19 cellular contexts compared by ENCODE assay signal in the genomic region with DNA sequence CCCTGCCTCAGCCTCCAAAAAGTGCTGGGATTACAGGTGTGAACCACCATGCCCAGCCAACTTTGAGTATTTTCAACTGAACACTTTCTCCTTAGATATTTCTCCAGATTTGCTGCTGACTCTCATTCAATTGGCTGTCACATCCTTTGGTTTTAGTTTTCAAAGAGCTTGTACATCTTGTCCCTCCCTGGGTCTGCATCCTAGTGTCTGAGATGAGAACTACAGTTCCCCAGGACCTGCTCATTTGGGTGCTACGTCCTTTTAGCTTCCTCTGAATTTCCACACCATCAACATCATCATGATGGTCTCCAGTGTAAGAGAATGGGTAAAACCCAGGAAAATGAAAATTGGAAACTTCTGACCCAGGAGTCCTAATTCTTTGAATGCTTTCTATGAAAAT.
"Had no signal": no experiment of that assay in that cellular context is flagged by ENCODE, and none has a peak within 500 bp of the region (broad histone marks: within the 10 kb centered on the region; RNA-seq: fewer than 3 reads in every experiment).

No MANE protein-coding gene starts in this region.

- H3K36me3 Mint-ChIP-seq: activated naive CD4-positive, alpha-beta T cell treated with anti-CD3 and anti-CD28 coated beads, Interleukin-2, amount 50 U/mL, for 24 hours; naive thymus-derived CD4-positive, alpha-beta T cell had no signal

- H3K4me3 Mint-ChIP-seq: activated CD8-positive, alpha-beta T cell treated with anti-CD3 and anti-CD28 coated beads, Interleukin-2, amount 10 ng/mL, durations not matched to agents 7 days and 5 days; activated naive CD4-positive, alpha-beta T cell treated with anti-CD3 and anti-CD28 coated beads, Interleukin-2, amount 50 U/mL, for 24 hours; brain; naive thymus-derived CD4-positive, alpha-beta T cell had no signal

- H3K27me3 ChIP-seq: left lung, spleen, testis, upper lobe of left lung had no signal

- ATAC-seq: activated CD8-positive, alpha-beta T cell treated with anti-CD3 and anti-CD28 coated beads, Interleukin-2, amount 10 ng/mL, durations not matched to agents 7 days and 5 days; left lung; naive thymus-derived CD4-positive, alpha-beta T cell had no signal

- DNase-seq: activated CD4-positive, alpha-beta T cell treated with anti-CD3 and anti-CD28 coated beads for 1 hour; activated CD4-positive, alpha-beta T cell treated with anti-CD3 and anti-CD28 coated beads, Interleukin-2, amount 50 U/mL, for 1 hour; activated CD8-positive, alpha-beta T cell treated with anti-CD3 and anti-CD28 coated beads, Interleukin-2, amount 10 ng/mL, durations not matched to agents 7 days and 5 days; activated gamma-delta T cell treated with Interleukin-2 at 50 U/mL for 16 hours; activated T-cell treated with anti-CD3 and anti-CD28 coated beads, Interleukin-2, amount 50 U/mL, for 1 hour; anterior cingulate cortex; kidney glomerular epithelial cell; left lung; naive thymus-derived CD4-positive, alpha-beta T cell; spleen; stimulated activated CD4-positive, alpha-beta T cell treated with anti-CD3 and anti-CD28 coated beads, Interleukin-4, amount 100 ng/mL, for 1 hour; stimulated activated naive CD4-positive, alpha-beta T cell; testis; upper lobe of left lung; WERI-Rb-1 had no signal

- H3K4me1 Mint-ChIP-seq: activated naive CD4-positive, alpha-beta T cell treated with anti-CD3 and anti-CD28 coated beads, Interleukin-2, amount 50 U/mL, for 24 hours; brain; naive thymus-derived CD4-positive, alpha-beta T cell had no signal

- H3K27ac Mint-ChIP-seq: activated CD8-positive, alpha-beta T cell treated with anti-CD3 and anti-CD28 coated beads, Interleukin-2, amount 10 ng/mL, durations not matched to agents 7 days and 5 days; activated naive CD4-positive, alpha-beta T cell treated with anti-CD3 and anti-CD28 coated beads, Interleukin-2, amount 50 U/mL, for 24 hours; brain; naive thymus-derived CD4-positive, alpha-beta T cell had no signal

- H3K9me3 ChIP-seq: prostate gland, testis had no signal

- H3K4me1 ChIP-seq: left lung, prostate gland, spleen, testis, upper lobe of left lung had no signal

- H3K9me3 Mint-ChIP-seq: activated naive CD4-positive, alpha-beta T cell treated with anti-CD3 and anti-CD28 coated beads, Interleukin-2, amount 50 U/mL, for 24 hours had no signal

- H3K27me3 Mint-ChIP-seq: activated naive CD4-positive, alpha-beta T cell treated with anti-CD3 and anti-CD28 coated beads, Interleukin-2, amount 50 U/mL, for 24 hours; brain; naive thymus-derived CD4-positive, alpha-beta T cell had no signal

- H3K4me3 ChIP-seq: left lung, lung, prostate gland, spleen, testis, upper lobe of left lung had no signal

- H3K27ac ChIP-seq: left lung, prostate gland, spleen, testis, upper lobe of left lung, WERI-Rb-1 had no signal

- H3K36me3 ChIP-seq: left lung, prostate gland, spleen, upper lobe of left lung, WERI-Rb-1 had no signal
